8 cellular contexts compared by ENCODE assay signal in genomic region chr11:72589802-72590761, GRCh38.
A peak's percentile ranks its signal among the peaks of the same experiment; 100 is the strongest.
DNase-seq lines count a peak whose midpoint lies in the region; FAIRE-seq and TF ChIP-seq lines count a peak whose summit lies in the region.

No MANE protein-coding gene starts in this region.

- no peaks in the 10 kb centered on the region for H3K9me3 ChIP-seq in parathyroid adenoma (ENCODE audit: control insufficient read depth, low read length)

- peaks cover 42% of the 10 kb centered on the region for H3K4me1 Mint-ChIP-seq in CD14-positive monocyte

- 19 to 34% methylated on average over 44 to 47 of the region's 74 CpGs for WGBS in lower leg skin, 2 donors

- H4K20me1 ChIP-seq in KMS-11 (ENCODE audit: insufficient read depth), result no peaks in the 10 kb centered on the region

- H2AFZ ChIP-seq in KMS-11 (ENCODE audit: low read depth) (no peak overlapping the region), parathyroid adenoma (peak overlapping the region; percentile 39)

- H3K79me2 ChIP-seq in KMS-11 (ENCODE audit: insufficient read depth, low read depth) (no peaks in the 10 kb centered on the region), parathyroid adenoma (no peaks in the 10 kb centered on the region)

- H3K36me3 Mint-ChIP-seq in CD14-positive monocyte, result peaks cover 4 to 25% of the 10 kb centered on the region in 2 donors

- no peak overlapping the region for H3K4me3 ChIP-seq in KMS-11 (IDR thresholded peaks at IDR 0.05; ENCODE audit: insufficient read depth, low read depth, low read length)
- H3K4me3 ChIP-seq in fibroblast of mammary gland (ENCODE audit: control insufficient read depth, low read depth, low read length), result no peak overlapping the region
- no peak overlapping the region for H3K4me3 ChIP-seq in parathyroid adenoma (ENCODE audit: low read depth, low read length)
- H3K4me3 ChIP-seq in lower leg skin (ENCODE audit: low read depth, poor library complexity, severe bottlenecking), result no peak overlapping the region

- H3K4me1 ChIP-seq in KMS-11 (ENCODE audit: low read depth, poor library complexity, severe bottlenecking) (peaks cover 5% of the 10 kb centered on the region), parathyroid adenoma (no peaks in the 10 kb centered on the region)

- TF ChIP-seq POLR2A in lower leg skin (IDR thresholded peaks at IDR 0.05), result no peak

- FAIRE-seq in frontal cortex (lab: Jason Lieb, UNC), result no peak

- TF ChIP-seq CTCF in CD14-positive monocyte (IDR thresholded peaks at IDR 0.05) (peak; percentile 75), KMS-11 (conservative IDR thresholded peaks at IDR 0.05; ENCODE audit: low read depth, low read length) (0 out of 2 replicates have a peak, but pooled peaks have one; percentile 24), fibroblast of mammary gland (conservative IDR thresholded peaks at IDR 0.05; ENCODE audit: control insufficient read depth, insufficient read depth, low read depth, low read length) (peak; percentile 35), parathyroid adenoma (IDR thresholded peaks at IDR 0.05) (peak; percentile 33), lower leg skin (IDR thresholded peaks at IDR 0.05) (no peak)

- H3K9ac ChIP-seq in KMS-11, result no peak overlapping the region
- no peak overlapping the region for H3K9ac ChIP-seq in parathyroid adenoma

- H3K36me3 ChIP-seq in KMS-11 (ENCODE audit: insufficient read depth) (no peaks in the 10 kb centered on the region), parathyroid adenoma (ENCODE audit: control insufficient read depth, insufficient read depth, low read length) (no peaks in the 10 kb centered on the region)

- H3K9me3 Mint-ChIP-seq in CD14-positive monocyte, result peaks cover 0 to 11% (median 2%) of the 10 kb centered on the region in 7 donors

- H3K4me3 Mint-ChIP-seq in CD14-positive monocyte, result peak overlapping the region; percentile 65 to 90

- H3K27ac ChIP-seq in KMS-11, result no peak overlapping the region
- no peak overlapping the region for H3K27ac ChIP-seq in parathyroid adenoma

- H3K27ac Mint-ChIP-seq in CD14-positive monocyte, result peak overlapping the region in 1 of 7 donors; percentile 66

- peaks cover 61% of the 10 kb centered on the region for H3K27me3 ChIP-seq in KMS-11 (ENCODE audit: insufficient read depth, low read depth)
- H3K27me3 ChIP-seq in parathyroid adenoma (ENCODE audit: control insufficient read depth, insufficient read depth, low read length), result no peaks in the 10 kb centered on the region

- peaks cover 77 to 89% (median 78%) of the 10 kb centered on the region in 3 donors for H3K27me3 Mint-ChIP-seq in CD14-positive monocyte (ENCODE audit: low read depth in 3 of 3)

- intact Hi-C loops in CD14-positive monocyte (cut with micrococcal nuclease), result loop anchor here (5.0 kb wide), 2 partner anchors 52 to 108 kb away; no protein-coding TSS in a partner anchor
- intact Hi-C loops in lower leg skin (cut with DNase I; ENCODE audit: low total_unique reads), result no loop called here

- DNase-seq in CD14-positive monocyte (ENCODE audit: low spot score) (no peak), fibroblast of mammary gland (ENCODE audit: low read depth) (peak; percentile 18), frontal cortex (ENCODE audit: low spot score in 2 of 2) (no peak), lower leg skin (ENCODE audit: low spot score in 2 of 2) (no peak)
- peak; percentile 78 for DNase-seq in activated CD8-positive, alpha-beta memory T cell treated with anti-CD3 and anti-CD28 coated beads for 24 hours
- DNase-seq in NK-92 treated with Interleukin-12 subunit alpha and Interleukin-12 subunit beta, amount 100 ng/mL, for 24 hours (lab: John Stamatoyannopoulos, UW), result no peak

- H3K4me2 ChIP-seq in KMS-11, result no peak overlapping the region
- peak overlapping the region; percentile 53 for H3K4me2 ChIP-seq in parathyroid adenoma (ENCODE audit: low read length)

Comparison
In these comparisons a context has a peak if more than half of its experiments do, and no peak if none do; other contexts are left out.
1. DNase-seq: peak in activated CD8-positive, alpha-beta memory T cell treated with anti-CD3 and anti-CD28 coated beads for 24 hours (single experiment) and fibroblast of mammary gland (single experiment); none in CD14-positive monocyte (single experiment), frontal cortex (0 of 2), lower leg skin (0 of 2) and NK-92 treated with Interleukin-12 subunit alpha and Interleukin-12 subunit beta, amount 100 ng/mL, for 24 hours (single experiment).
2. CTCF ChIP-seq: peak in CD14-positive monocyte (single experiment), KMS-11 (single experiment), fibroblast of mammary gland (single experiment) and parathyroid adenoma (single experiment); none in lower leg skin (0 of 3).